In the genomic region with DNA sequence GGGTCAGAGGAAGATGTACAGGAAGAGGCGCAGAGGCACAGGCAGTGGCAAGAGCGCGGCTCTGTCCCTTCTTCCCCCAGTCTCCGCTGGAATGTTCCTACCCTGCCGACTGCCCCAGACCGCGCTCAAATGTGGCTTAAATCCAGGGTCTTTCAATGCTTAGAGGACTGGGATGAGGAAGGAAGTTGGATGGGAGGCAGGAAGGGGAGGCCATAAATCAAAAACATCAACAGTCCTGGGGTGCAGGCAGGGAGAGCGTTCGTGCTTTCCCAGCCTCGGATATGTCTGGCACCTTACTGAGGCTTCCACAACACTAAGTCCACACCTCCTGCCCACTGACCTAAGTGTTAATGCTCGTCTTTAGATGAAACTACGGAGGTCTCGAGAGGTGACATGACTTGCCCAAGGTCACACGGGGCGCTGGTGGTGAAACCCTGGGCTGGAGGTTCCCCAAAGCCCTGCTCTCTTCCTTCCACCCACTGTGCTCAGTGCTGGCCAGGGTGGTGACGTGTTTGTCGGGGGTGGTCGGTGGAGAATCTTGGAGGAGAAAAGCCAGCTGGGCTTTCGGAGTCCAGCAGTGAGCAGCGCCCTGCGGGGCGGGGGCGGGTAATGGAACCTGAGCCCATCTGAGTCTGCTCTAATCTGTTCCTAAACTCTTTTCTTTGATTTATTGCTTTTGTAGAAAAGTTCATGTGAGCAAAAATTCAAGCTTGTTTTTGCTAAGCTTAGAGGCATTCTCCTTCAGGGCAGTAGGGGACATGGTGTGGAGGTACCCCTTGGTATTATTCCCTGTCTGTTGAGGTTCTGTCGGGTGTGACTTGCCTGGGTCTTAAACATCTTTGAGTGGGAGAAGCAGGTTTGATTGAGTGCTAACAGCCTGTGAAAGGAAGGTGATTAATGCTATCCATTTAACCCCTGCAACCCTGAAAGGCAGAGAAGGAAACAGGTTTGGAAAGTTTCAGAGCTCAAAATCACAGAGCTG, we compare ENCODE assay signal across 8 cellular contexts. TPM values are rescaled to one million over a fixed set of nuclear protein-coding genes. Genes with fewer than 3 reads are reported as not detected.
DNase-seq lines count a peak whose midpoint lies in the region; ATAC-seq and TF ChIP-seq lines count a peak whose summit lies in the region.

No MANE protein-coding gene starts in this region.

- peaks cover 28 to 37% of the 10 kb centered on the region in 2 donors for H3K36me3 Mint-ChIP-seq in CD14-positive monocyte
- no peaks in the 10 kb centered on the region for H3K36me3 Mint-ChIP-seq in natural killer cell treated with Interleukin-12 subunit alpha and Interleukin-12 subunit beta and Interleukin-15 and Interleukin-18, amount 100 ng/mL, for 72 hours
- H3K36me3 Mint-ChIP-seq in activated T-cell treated with anti-CD3 and anti-CD28 coated beads, Interleukin-2, amount 50 U/mL, for 24 hours (ENCODE audit: low read depth) = no peaks in the 10 kb centered on the region

- H3K9me3 ChIP-seq in Panc1 (ENCODE audit: control insufficient read depth, insufficient read depth, low read depth, low read length) = no peaks in the 10 kb centered on the region

- no peaks in the 10 kb centered on the region for H3K27me3 ChIP-seq in Panc1 (ENCODE audit: control insufficient read depth, insufficient read depth, low read length)

- peak overlapping the region; percentile 95 to 99 (median 97) for H3K27ac Mint-ChIP-seq in CD14-positive monocyte
- H3K27ac Mint-ChIP-seq in natural killer cell treated with Interleukin-12 subunit alpha and Interleukin-12 subunit beta and Interleukin-15 and Interleukin-18, amount 100 ng/mL, for 72 hours = no peak overlapping the region
- no peak overlapping the region for H3K27ac Mint-ChIP-seq in activated T-cell treated with anti-CD3 and anti-CD28 coated beads, Interleukin-2, amount 50 U/mL, for 24 hours

- peaks cover 0 to 4% (median 1%) of the 10 kb centered on the region in 3 donors for H3K27me3 Mint-ChIP-seq in CD14-positive monocyte (ENCODE audit: low read depth in 3 of 3)
- peaks cover 40 to 61% of the 10 kb centered on the region in 2 donors for H3K27me3 Mint-ChIP-seq in natural killer cell treated with Interleukin-12 subunit alpha and Interleukin-12 subunit beta and Interleukin-15 and Interleukin-18, amount 100 ng/mL, for 72 hours
- H3K27me3 Mint-ChIP-seq in activated T-cell treated with anti-CD3 and anti-CD28 coated beads, Interleukin-2, amount 50 U/mL, for 24 hours = peaks cover 52% of the 10 kb centered on the region

- POLR2A ChIA-PET in Panc1 (lab: Charles Lee) = interaction anchor here (0.6 kb wide), 1 partner anchor 148 kb away, joined by 3 read pairs; no protein-coding TSS in a partner anchor

- CTCF ChIA-PET in Panc1 (lab: Charles Lee) = no interaction called here

- BruUV-seq in Panc1 (replicated peaks; lab: Mats Ljungman, UMichigan) = no TSS peak

- peak; percentile 83 for DNase-seq in CD14-positive monocyte (ENCODE audit: low spot score)
- no peak for DNase-seq in Panc1 (ENCODE audit: low read depth, low spot score)
- DNase-seq in fibroblast of villous mesenchyme (ENCODE audit: low read depth) = peak; percentile 87
- DNase-seq in natural killer cell treated with Interleukin-12 subunit alpha and Interleukin-12 subunit beta and Interleukin-15 and Interleukin-18, amount 100 ng/mL, for 72 hours (ENCODE audit: low spot score) = no peak
- no peak for DNase-seq in activated T-cell treated with anti-CD3 and anti-CD28 coated beads, Interleukin-2, amount 50 U/mL, for 24 hours
- DNase-seq in superior temporal gyrus (ENCODE audit: extremely low spot score) = no peak
- no peak for DNase-seq in C1 segment of cervical spinal cord (lab: John Stamatoyannopoulos, UW)

- H3K4me1 ChIP-seq in Panc1 (ENCODE audit: control insufficient read depth, insufficient read depth, low read length) = peaks cover 3% of the 10 kb centered on the region; the same call in 1 of the 2 replicates

- peak overlapping the region; percentile 91 for H3K4me3 Mint-ChIP-seq in CD14-positive monocyte
- H3K4me3 Mint-ChIP-seq in natural killer cell treated with Interleukin-12 subunit alpha and Interleukin-12 subunit beta and Interleukin-15 and Interleukin-18, amount 100 ng/mL, for 72 hours = peak overlapping the region; percentile 13
- H3K4me3 Mint-ChIP-seq in activated T-cell treated with anti-CD3 and anti-CD28 coated beads, Interleukin-2, amount 50 U/mL, for 24 hours = no peak overlapping the region

- no peak overlapping the region for H3K27ac ChIP-seq in Panc1 (ENCODE audit: low read length)

- peaks cover 76% of the 10 kb centered on the region for H3K4me1 Mint-ChIP-seq in CD14-positive monocyte
- peaks cover 14 to 23% of the 10 kb centered on the region in 2 donors for H3K4me1 Mint-ChIP-seq in natural killer cell treated with Interleukin-12 subunit alpha and Interleukin-12 subunit beta and Interleukin-15 and Interleukin-18, amount 100 ng/mL, for 72 hours (ENCODE audit: low read depth in 2 of 2)
- H3K4me1 Mint-ChIP-seq in activated T-cell treated with anti-CD3 and anti-CD28 coated beads, Interleukin-2, amount 50 U/mL, for 24 hours (ENCODE audit: low read depth) = peaks cover 4% of the 10 kb centered on the region

- in situ Hi-C loops in Panc1 (cut with HindIII; ENCODE audit: low pct_unique_long_range_greater_than_20kb, low sequenced_read_pairs) = no loop called here

- H3K4me3 ChIP-seq in Panc1 (ENCODE audit: low read depth in 2 of 2, low read length in 2 of 2) (0 out of 4 replicates have a peak overlapping the region, but pooled peaks of 1 of the 2 experiments have one; percentile 4), fibroblast of villous mesenchyme (ENCODE audit: low read depth, low read length) (peak overlapping the region; percentile 46)

- intact Hi-C loops in CD14-positive monocyte (cut with micrococcal nuclease) = no loop called here
- intact Hi-C loops in Panc1 (cut with micrococcal nuclease; ENCODE audit: unreplicated experiment) = no loop called here

- ATAC-seq in Panc1 = peak; percentile 50; the same call in 1 of the 2 replicates
- ATAC-seq in natural killer cell treated with Interleukin-12 subunit alpha and Interleukin-12 subunit beta and Interleukin-15 and Interleukin-18, amount 100 ng/mL, for 72 hours = peak; percentile 77 to 86
- ATAC-seq in HG03280 (IDR thresholded peaks at IDR 0.05; ENCODE audit: unreplicated experiment) = no peak

- no peak for TF ChIP-seq CTCF in CD14-positive monocyte (IDR thresholded peaks at IDR 0.05)
- TF ChIP-seq CTCF in Panc1 (IDR thresholded peaks at IDR 0.05) = no peak
- TF ChIP-seq CTCF in fibroblast of villous mesenchyme (IDR thresholded peaks at IDR 0.05; ENCODE audit: insufficient read depth, low read depth, low read length) = no peak

- peaks cover 0 to 3% (median 0%) of the 10 kb centered on the region in 7 donors for H3K9me3 Mint-ChIP-seq in CD14-positive monocyte
- H3K9me3 Mint-ChIP-seq in natural killer cell treated with Interleukin-12 subunit alpha and Interleukin-12 subunit beta and Interleukin-15 and Interleukin-18, amount 100 ng/mL, for 72 hours = no peaks in the 10 kb centered on the region
- H3K9me3 Mint-ChIP-seq in activated T-cell treated with anti-CD3 and anti-CD28 coated beads, Interleukin-2, amount 50 U/mL, for 24 hours = no peaks in the 10 kb centered on the region

- no peaks in the 10 kb centered on the region for H3K36me3 ChIP-seq in Panc1 (ENCODE audit: control insufficient read depth, insufficient read depth, low read length)

RNA-seq across cellular contexts. Expression of gene CDA, which starts 0.7 kb away (rescaled TPM):
- polyA plus RNA-seq in CD14-positive monocyte = 100 to 1,000 TPM; 217 to 348 TPM
- total RNA-seq in Panc1 (2021; ENCODE audit: unreplicated experiment) (0.62 TPM), fibroblast of villous mesenchyme (1.9 and 3.0 TPM in 2 replicates)
- polyA plus RNA-seq in Panc1 (2012; ENCODE audit: insufficient read length) = not detected
- total RNA-seq in natural killer cell treated with Interleukin-12 subunit alpha and Interleukin-12 subunit beta and Interleukin-15 and Interleukin-18, amount 100 ng/mL, for 72 hours = not detected

RNA-seq across cellular contexts. Expression of gene FAM43B, which starts 37.2 kb away (rescaled TPM):
- polyA plus RNA-seq in CD14-positive monocyte = not detected
- total RNA-seq in Panc1 (2021; ENCODE audit: unreplicated experiment) = 3.0 TPM
- 5.1 TPM for polyA plus RNA-seq in Panc1 (2012; ENCODE audit: insufficient read length)
- under 0.01 TPM in 1 of 2 replicates, not detected in the other for total RNA-seq in fibroblast of villous mesenchyme
- not detected for total RNA-seq in natural killer cell treated with Interleukin-12 subunit alpha and Interleukin-12 subunit beta and Interleukin-15 and Interleukin-18, amount 100 ng/mL, for 72 hours

RNA-seq across cellular contexts. Expression of gene PINK1, which starts 43.6 kb away (rescaled TPM):
- 10 to 100 TPM; 24.0 to 32.7 TPM for polyA plus RNA-seq in CD14-positive monocyte
- total RNA-seq in Panc1 (2021; ENCODE audit: unreplicated experiment) (32.1 TPM), fibroblast of villous mesenchyme (61.3 and 64.4 TPM in 2 replicates)
- 48.0 TPM for polyA plus RNA-seq in Panc1 (2012; ENCODE audit: insufficient read length)
- 1 to 10 TPM; 3.8 to 4.7 TPM for total RNA-seq in natural killer cell treated with Interleukin-12 subunit alpha and Interleukin-12 subunit beta and Interleukin-15 and Interleukin-18, amount 100 ng/mL, for 72 hours

Comparison
In these comparisons a context has a peak if more than half of its experiments do, and no peak if none do; other contexts are left out.
1. DNase-seq: peak in CD14-positive monocyte (single experiment) and fibroblast of villous mesenchyme (single experiment); none in Panc1 (single experiment), natural killer cell treated with Interleukin-12 subunit alpha and Interleukin-12 subunit beta and Interleukin-15 and Interleukin-18, amount 100 ng/mL, for 72 hours (single experiment), activated T-cell treated with anti-CD3 and anti-CD28 coated beads, Interleukin-2, amount 50 U/mL, for 24 hours (single experiment), superior temporal gyrus (single experiment) and C1 segment of cervical spinal cord (0 of 14).
2. H3K27ac Mint-ChIP-seq: peak in CD14-positive monocyte (7 of 7); none in natural killer cell treated with Interleukin-12 subunit alpha and Interleukin-12 subunit beta and Interleukin-15 and Interleukin-18, amount 100 ng/mL, for 72 hours (0 of 2) and activated T-cell treated with anti-CD3 and anti-CD28 coated beads, Interleukin-2, amount 50 U/mL, for 24 hours (single experiment).